Comparison of ENCODE assay signal across 11 cellular contexts in genomic region chr13:25668345-25668744, GRCh38.
"Had no signal": no experiment of that assay in that cellular context is flagged by ENCODE, and none has a peak within 500 bp of the region (broad histone marks: within the 10 kb centered on the region; RNA-seq: fewer than 3 reads in every experiment).

No MANE protein-coding gene starts in this region.

- H3K36me3 ChIP-seq: HAP-1 had no signal

- FAIRE-seq: H1, H54 had no signal

- H3K4me3 ChIP-seq: GM23248, GM23338, HAP-1 had no signal

- H3K27ac ChIP-seq: GM23248 had no signal

- ATAC-seq: GM23338, HCT116 had no signal

- H3K4me1 ChIP-seq: HAP-1 had no signal

- DNase-seq: GM23248, GOT3, H7, H9, HCEC 1CT, HFFc6 had no signal
